Comparison of ENCODE assay signal across 19 cellular contexts in genomic region chr6:25180630-25181375, GRCh38.
A peak's percentile ranks its signal among the peaks of the same experiment; 100 is the strongest.
DNase-seq lines count a peak whose midpoint lies in the region; ATAC-seq and TF ChIP-seq lines count a peak whose summit lies in the region.
"Had no signal": no experiment of that assay in that cellular context is flagged by ENCODE, and none has a peak within 500 bp of the region (broad histone marks: within the 10 kb centered on the region; RNA-seq: fewer than 3 reads in every experiment).

No MANE protein-coding gene starts in this region.

- DNase-seq in H7 (peak; percentile 24), stomach (no peak), anterior cingulate cortex (lab: John Stamatoyannopoulos, UW) (no peak), germinal center (ENCODE audit: low spot score) (no peak)
- no peak for DNase-seq in activated T-helper 1 cell treated with anti-CD3 and anti-CD28 coated beads, Interleukin-12 subunit alpha, Interleukin-12 subunit beta, Interleukin-2, Interleukin-4 antibody, amounts not matched to agents 30 ng/mL and 10 ng/mL and 1 ng/mL, durations not matched to agents 14 hours and 24 hours and 36 hours (ENCODE audit: low spot score)
- DNase-seq: activated CD4-positive, alpha-beta T cell treated with anti-CD3 and anti-CD28 coated beads, Interleukin-2, amount 10 ng/mL, durations not matched to agents 7 days and 5 days; activated effector memory CD4-positive, alpha-beta T cell treated with anti-CD3 and anti-CD28 coated beads, Interleukin-2, amount 50 U/mL, for 16 hours; effector memory CD4-positive, alpha-beta T cell; naive thymus-derived CD8-positive, alpha-beta T cell; NCI-H1417 treated with DMSO at 0.1 percent for 48 hours; NCI-H510A treated with DMSO at 0.1 percent for 48 hours; Peyer's patch; stimulated activated CD4-positive, alpha-beta T cell treated with anti-CD3 and anti-CD28 coated beads, Interleukin-2, amount 100 ng/mL, for 48 hours had no signal

- H3K9me3 Mint-ChIP-seq in activated T-helper 1 cell treated with anti-CD3 and anti-CD28 coated beads, Interleukin-12 subunit alpha, Interleukin-12 subunit beta, Interleukin-2, Interleukin-4 antibody, amounts not matched to agents 30 ng/mL and 10 ng/mL and 1 ng/mL, durations not matched to agents 14 hours and 24 hours and 36 hours: peaks cover 3% of the 10 kb centered on the region
- H3K9me3 Mint-ChIP-seq: activated CD4-positive, alpha-beta T cell treated with anti-CD3 and anti-CD28 coated beads, Interleukin-2, amount 10 ng/mL, durations not matched to agents 7 days and 5 days; brain; memory B cell; naive thymus-derived CD8-positive, alpha-beta T cell had no signal

- TF ChIP-seq EP300 in stomach (IDR thresholded peaks at IDR 0.05): no peak

- H3K4me1 ChIP-seq in muscle layer of duodenum (ENCODE audit: control insufficient read depth in 1 of 2, insufficient read depth in 2 of 2, low read length in 2 of 2): peaks cover 0 to 6% of the 10 kb centered on the region in 2 donors
- peaks cover 0 to 2% (median 0%) of the 10 kb centered on the region in 4 donors for H3K4me1 ChIP-seq in stomach
- H3K4me1 ChIP-seq: Peyer's patch had no signal

- H3K27ac Mint-ChIP-seq in activated T-helper 1 cell treated with anti-CD3 and anti-CD28 coated beads, Interleukin-12 subunit alpha, Interleukin-12 subunit beta, Interleukin-2, Interleukin-4 antibody, amounts not matched to agents 30 ng/mL and 10 ng/mL and 1 ng/mL, durations not matched to agents 14 hours and 24 hours and 36 hours: peak overlapping the region; percentile 64
- H3K27ac Mint-ChIP-seq: activated CD4-positive, alpha-beta T cell treated with anti-CD3 and anti-CD28 coated beads, Interleukin-2, amount 10 ng/mL, durations not matched to agents 7 days and 5 days; memory B cell; naive thymus-derived CD8-positive, alpha-beta T cell had no signal

- H3K4me3 Mint-ChIP-seq in activated T-helper 1 cell treated with anti-CD3 and anti-CD28 coated beads, Interleukin-12 subunit alpha, Interleukin-12 subunit beta, Interleukin-2, Interleukin-4 antibody, amounts not matched to agents 30 ng/mL and 10 ng/mL and 1 ng/mL, durations not matched to agents 14 hours and 24 hours and 36 hours: no peak overlapping the region
- H3K4me3 Mint-ChIP-seq: activated CD4-positive, alpha-beta T cell treated with anti-CD3 and anti-CD28 coated beads, Interleukin-2, amount 10 ng/mL, durations not matched to agents 7 days and 5 days; brain; memory B cell; naive thymus-derived CD8-positive, alpha-beta T cell had no signal

- no peaks in the 10 kb centered on the region for H3K27me3 Mint-ChIP-seq in activated T-helper 1 cell treated with anti-CD3 and anti-CD28 coated beads, Interleukin-12 subunit alpha, Interleukin-12 subunit beta, Interleukin-2, Interleukin-4 antibody, amounts not matched to agents 30 ng/mL and 10 ng/mL and 1 ng/mL, durations not matched to agents 14 hours and 24 hours and 36 hours (ENCODE audit: insufficient read depth)
- H3K27me3 Mint-ChIP-seq: memory B cell; naive thymus-derived CD8-positive, alpha-beta T cell had no signal

- 89 to 96% (median 92%) methylated on average over 12 of the region's 12 CpGs for WGBS in stomach, 5 donors

- H3K27ac ChIP-seq in muscle layer of duodenum (ENCODE audit: low read length) (peak overlapping the region; percentile 64), stomach (peak overlapping the region in 3 of 5 donors; percentile 69 to 76 (median 76))
- H3K27ac ChIP-seq: C4-2B had no signal

- no peaks in the 10 kb centered on the region for H3K27me3 ChIP-seq in H7 (ENCODE audit: control insufficient read depth, insufficient read depth, low read length)
- no peaks in the 10 kb centered on the region for H3K27me3 ChIP-seq in muscle layer of duodenum (ENCODE audit: low read depth, low read length)
- peaks cover 0 to 4% (median 0%) of the 10 kb centered on the region in 3 donors for H3K27me3 ChIP-seq in stomach
- H3K27me3 ChIP-seq: Peyer's patch had no signal

- TF ChIP-seq POLR2A in stomach (IDR thresholded peaks at IDR 0.05): no peak

- ATAC-seq in HG03432 (IDR thresholded peaks at IDR 0.05; ENCODE audit: unreplicated experiment) (no peak), HG02623 (IDR thresholded peaks at IDR 0.05; ENCODE audit: unreplicated experiment) (no peak)
- ATAC-seq: naive thymus-derived CD8-positive, alpha-beta T cell had no signal

- intact Hi-C loops in activated T-helper 1 cell treated with anti-CD3 and anti-CD28 coated beads, Interleukin-12 subunit alpha, Interleukin-12 subunit beta, Interleukin-2, Interleukin-4 antibody, amounts not matched to agents 30 ng/mL and 10 ng/mL and 1 ng/mL, durations not matched to agents 14 hours and 24 hours and 36 hours (cut with micrococcal nuclease): no loop called here
- intact Hi-C loops in stomach (cut with DNase I; ENCODE audit: low total_unique reads): no loop called here

- H3K4me3 ChIP-seq in H7 (ENCODE audit: insufficient read depth, low read depth, low read length): no peak overlapping the region
- H3K4me3 ChIP-seq in muscle layer of duodenum (ENCODE audit: low read depth in 1 of 2, low read length in 2 of 2): no peak overlapping the region
- no peak overlapping the region for H3K4me3 ChIP-seq in stomach
- H3K4me3 ChIP-seq: Peyer's patch had no signal

- H3K36me3 Mint-ChIP-seq in activated T-helper 1 cell treated with anti-CD3 and anti-CD28 coated beads, Interleukin-12 subunit alpha, Interleukin-12 subunit beta, Interleukin-2, Interleukin-4 antibody, amounts not matched to agents 30 ng/mL and 10 ng/mL and 1 ng/mL, durations not matched to agents 14 hours and 24 hours and 36 hours (ENCODE audit: low read depth): no peaks in the 10 kb centered on the region
- H3K36me3 Mint-ChIP-seq: brain, memory B cell had no signal

- H3K4me1 Mint-ChIP-seq in activated T-helper 1 cell treated with anti-CD3 and anti-CD28 coated beads, Interleukin-12 subunit alpha, Interleukin-12 subunit beta, Interleukin-2, Interleukin-4 antibody, amounts not matched to agents 30 ng/mL and 10 ng/mL and 1 ng/mL, durations not matched to agents 14 hours and 24 hours and 36 hours (ENCODE audit: low read depth): peaks cover 74% of the 10 kb centered on the region
- H3K4me1 Mint-ChIP-seq: brain had no signal

- H3K36me3 ChIP-seq in H7 (replicated peaks; ENCODE audit: control insufficient read depth, insufficient read depth, low read length) (no peaks in the 10 kb centered on the region), muscle layer of duodenum (ENCODE audit: control insufficient read depth in 1 of 2, insufficient read depth in 2 of 2, low read length in 2 of 2) (no peaks in the 10 kb centered on the region), stomach (no peaks in the 10 kb centered on the region)
- H3K36me3 ChIP-seq: Peyer's patch had no signal

- H3K9me3 ChIP-seq in muscle layer of duodenum (ENCODE audit: control insufficient read depth in 1 of 2, low read length in 2 of 2) (no peaks in the 10 kb centered on the region), stomach (no peaks in the 10 kb centered on the region)
- H3K9me3 ChIP-seq: Peyer's patch had no signal

- TF ChIP-seq CTCF in stomach (IDR thresholded peaks at IDR 0.05): no peak
